21 cellular contexts compared by ENCODE assay signal in genomic region chr7:19648791-19649190, GRCh38.
"Had no signal": no experiment of that assay in that cellular context is flagged by ENCODE, and none has a peak within 500 bp of the region (broad histone marks: within the 10 kb centered on the region; RNA-seq: fewer than 3 reads in every experiment).

No MANE protein-coding gene starts in this region.

- H3K4me1 Mint-ChIP-seq: activated CD4-positive, alpha-beta T cell treated with anti-CD3 and anti-CD28 coated beads, Interleukin-2, amount 10 ng/mL, durations not matched to agents 7 days and 5 days; activated CD8-positive, alpha-beta memory T cell treated with anti-CD3 and anti-CD28 coated beads, Interleukin-2, amount 10 ng/mL, durations not matched to agents 7 days and 5 days; activated naive CD8-positive, alpha-beta T cell treated with anti-CD3 and anti-CD28 coated beads, Interleukin-2, amount 50 U/mL, for 24 hours; endodermal cell; memory B cell; naive B cell; neural progenitor cell had no signal

- H3K4me3 Mint-ChIP-seq: activated CD4-positive, alpha-beta T cell treated with anti-CD3 and anti-CD28 coated beads, Interleukin-2, amount 10 ng/mL, durations not matched to agents 7 days and 5 days; activated CD8-positive, alpha-beta memory T cell treated with anti-CD3 and anti-CD28 coated beads, Interleukin-2, amount 10 ng/mL, durations not matched to agents 7 days and 5 days; activated CD8-positive, alpha-beta T cell treated with anti-CD3 and anti-CD28 coated beads for 36 hours; activated naive CD8-positive, alpha-beta T cell treated with anti-CD3 and anti-CD28 coated beads, Interleukin-2, amount 50 U/mL, for 24 hours; endodermal cell; memory B cell; naive B cell; neural progenitor cell had no signal

- H3K27me3 Mint-ChIP-seq: activated CD4-positive, alpha-beta T cell treated with anti-CD3 and anti-CD28 coated beads, Interleukin-2, amount 10 ng/mL, durations not matched to agents 7 days and 5 days; activated CD8-positive, alpha-beta memory T cell treated with anti-CD3 and anti-CD28 coated beads, Interleukin-2, amount 10 ng/mL, durations not matched to agents 7 days and 5 days; activated CD8-positive, alpha-beta T cell treated with anti-CD3 and anti-CD28 coated beads for 36 hours; activated naive CD8-positive, alpha-beta T cell treated with anti-CD3 and anti-CD28 coated beads, Interleukin-2, amount 50 U/mL, for 24 hours had no signal

- ATAC-seq: activated CD4-positive, CD25-positive, alpha-beta regulatory T cell treated with anti-CD3 and anti-CD28 coated beads, Interleukin-2, amount 50 U/mL, for 24 hours; activated CD8-positive, alpha-beta memory T cell treated with anti-CD3 and anti-CD28 coated beads, Interleukin-2, amount 10 ng/mL, durations not matched to agents 7 days and 5 days; activated CD8-positive, alpha-beta T cell treated with anti-CD3 and anti-CD28 coated beads for 36 hours; activated naive CD8-positive, alpha-beta T cell treated with anti-CD3 and anti-CD28 coated beads, Interleukin-2, amount 50 U/mL, for 24 hours; left cardiac atrium had no signal

- H3K27ac Mint-ChIP-seq: activated CD4-positive, alpha-beta T cell treated with anti-CD3 and anti-CD28 coated beads, Interleukin-2, amount 10 ng/mL, durations not matched to agents 7 days and 5 days; activated CD8-positive, alpha-beta memory T cell treated with anti-CD3 and anti-CD28 coated beads, Interleukin-2, amount 10 ng/mL, durations not matched to agents 7 days and 5 days; activated CD8-positive, alpha-beta T cell treated with anti-CD3 and anti-CD28 coated beads for 36 hours; activated naive CD8-positive, alpha-beta T cell treated with anti-CD3 and anti-CD28 coated beads, Interleukin-2, amount 50 U/mL, for 24 hours; endodermal cell; memory B cell; naive B cell; neural progenitor cell had no signal

- H3K36me3 Mint-ChIP-seq: activated CD8-positive, alpha-beta memory T cell treated with anti-CD3 and anti-CD28 coated beads, Interleukin-2, amount 10 ng/mL, durations not matched to agents 7 days and 5 days; memory B cell; neural progenitor cell had no signal

- DNase-seq: activated CD4-positive, alpha-beta T cell treated with anti-CD3 and anti-CD28 coated beads, Interleukin-2, amount 10 ng/mL, durations not matched to agents 7 days and 5 days; activated CD8-positive, alpha-beta memory T cell treated with anti-CD3 and anti-CD28 coated beads, Interleukin-2, amount 10 ng/mL, durations not matched to agents 7 days and 5 days; activated CD8-positive, alpha-beta T cell treated with anti-CD3 and anti-CD28 coated beads for 36 hours; activated effector memory CD4-positive, alpha-beta T cell treated with anti-CD3 and anti-CD28 coated beads, Interleukin-2, amount 50 U/mL, for 16 hours; activated naive CD4-positive, alpha-beta T cell treated with anti-CD3 and anti-CD28 coated beads, Interleukin-2, amount 50 U/mL, for 16 hours; activated naive CD8-positive, alpha-beta T cell treated with anti-CD3 and anti-CD28 coated beads, Interleukin-2, amount 50 U/mL, for 24 hours; activated T-cell treated with anti-CD3 and anti-CD28 coated beads for 4 hours; cortex of kidney; endodermal cell; glutamatergic neuron; left cardiac atrium; naive B cell; ovary; spleen; stimulated activated CD4-positive, alpha-beta T cell treated with anti-CD3 and anti-CD28 coated beads, Interleukin-4, amount 100 ng/mL, for 1 hour; stimulated activated naive CD4-positive, alpha-beta T cell; testis; uterus had no signal
